In genomic region chr3:42190701-42191442, GRCh38 we compare ENCODE assay signal across 9 cellular contexts.
DNase-seq lines count a peak whose midpoint lies in the region; ATAC-seq, FAIRE-seq and TF ChIP-seq lines count a peak whose summit lies in the region.
"Had no signal": no experiment of that assay in that cellular context is flagged by ENCODE, and none has a peak within 500 bp of the region (broad histone marks: within the 10 kb centered on the region; RNA-seq: fewer than 3 reads in every experiment).

No MANE protein-coding gene starts in this region.

- no peak for TF ChIP-seq POLR2A in HepG2 (IDR thresholded peaks at IDR 0.05; ENCODE audit: insufficient read depth in 1 of 2, low read depth in 2 of 2, low read length in 2 of 2)

- H3K4me1 Mint-ChIP-seq in chondrocyte (ENCODE audit: low read depth), result peaks cover 19% of the 10 kb centered on the region

- H2AFZ ChIP-seq in HepG2 (ENCODE audit: low read length), result no peak overlapping the region

- peak overlapping the region; percentile 49 for H3K27ac Mint-ChIP-seq in chondrocyte (ENCODE audit: unreplicated experiment)

- no peaks in the 10 kb centered on the region for H3K27me3 Mint-ChIP-seq in chondrocyte (ENCODE audit: low read depth)

- peak; percentile 88 for TF ChIP-seq RAD21 in HepG2 (CRISPR knock-in tag; IDR thresholded peaks at IDR 0.05)

- no peak overlapping the region for H3K9ac ChIP-seq in HepG2 (ENCODE audit: insufficient read depth, low read depth, low read length)

- no peaks in the 10 kb centered on the region for H3K9me3 ChIP-seq in HepG2 (ENCODE audit: low read length)

- peak; percentile 28 for DNase-seq in NCI-H146 (lab: John Stamatoyannopoulos, UW)
- no peak for DNase-seq in NCI-H146 treated with DMSO at 0.1 percent for 48 hours (lab: John Stamatoyannopoulos, UW; ENCODE audit: unreplicated experiment)
- peak; percentile 54 for DNase-seq in NCI-H2107 (lab: John Stamatoyannopoulos, UW)
- DNase-seq in activated CD4-positive, alpha-beta T cell treated with anti-CD3 and anti-CD28 coated beads for 4 hours, result peak; percentile 63 to 74
- no peak for DNase-seq in chondrocyte (ENCODE audit: low spot score)
- DNase-seq in HepG2 (ENCODE audit: low spot score), result peak; percentile 55
- DNase-seq in stimulated activated CD8-positive, alpha-beta memory T cell treated with anti-CD3 and anti-CD28 coated beads, Interleukin-12 subunit alpha, Interleukin-12 subunit beta, amount 100 ng/mL, for 1 hour (ENCODE audit: low read depth), result peak; percentile 58

- H3K4me2 ChIP-seq in HepG2 (ENCODE audit: low read depth, low read length), result no peak overlapping the region

- peak; percentile 92 for TF ChIP-seq CTCF in chondrocyte (IDR thresholded peaks at IDR 0.05)
- TF ChIP-seq CTCF in HepG2 (CRISPR knock-in tag; IDR thresholded peaks at IDR 0.05), result peak; percentile 90

- no peak overlapping the region for H3K27ac ChIP-seq in HepG2 (ENCODE audit: extremely low read length, insufficient read depth, low read length)

- H3K79me2 ChIP-seq in HepG2 (ENCODE audit: insufficient read depth, low read length), result no peaks in the 10 kb centered on the region

- TF ChIP-seq EP300 in HepG2 (IDR thresholded peaks at IDR 0.05; ENCODE audit: low read depth in 2 of 2, low read length in 2 of 2), result no peak
- no peak for TF ChIP-seq EP300 in HepG2 (CRISPR knock-in tag; IDR thresholded peaks at IDR 0.05; ENCODE audit: borderline replicate concordance)

- in situ Hi-C loops in HepG2 (cut with HindIII; ENCODE audit: extremely low pct_ligation_motif_present, low pct_unique_long_range_greater_than_20kb), result loop anchor here (5.0 to 25.0 kb wide), 3 partner anchors 76 to 299 kb away; no protein-coding TSS in a partner anchor

- H3K9me3 Mint-ChIP-seq in chondrocyte (ENCODE audit: low read depth), result no peaks in the 10 kb centered on the region

- peaks cover 41 to 64% of the 10 kb centered on the region in 2 experiments for H3K36me3 ChIP-seq in HepG2 (replicated peaks in 1 of 2; ENCODE audit: control insufficient read depth in 1 of 2, insufficient read depth in 2 of 2, low read length in 2 of 2)

- CTCF ChIA-PET in HepG2 (lab: Yijun Ruan, JAX; ENCODE audit: low intra/inter-chr PET ratio, low total read pairs), result interaction anchor here (1.7 to 4.6 kb wide), 2 partner anchors 73 to 297 kb away, joined by 8 to 104 read pairs; no protein-coding TSS in a partner anchor

- intact Hi-C loops in HepG2 (cut with micrococcal nuclease; ENCODE audit: unreplicated experiment), result loop anchor here (1.0 to 5.0 kb wide), 2 partner anchors 73 to 299 kb away; no protein-coding TSS in a partner anchor

- H3K4me3 ChIP-seq in HepG2 (replicated peaks in 1 of 3; ENCODE audit: insufficient read depth in 1 of 3, low read depth in 2 of 3, low read length in 3 of 3), result no peak overlapping the region

- no peak overlapping the region for H3K4me3 Mint-ChIP-seq in chondrocyte (ENCODE audit: unreplicated experiment)

- H4K20me1 ChIP-seq in HepG2 (ENCODE audit: insufficient read depth, low read length), result peaks cover 8% of the 10 kb centered on the region; the same call in 1 of the 2 replicates

- BruUV-seq in HepG2 (replicated peaks; lab: Mats Ljungman, UMichigan), result no TSS peak

- no peaks in the 10 kb centered on the region for H3K27me3 ChIP-seq in HepG2 (ENCODE audit: control insufficient read depth in 1 of 2, insufficient read depth in 2 of 2, low read length in 2 of 2)

- POLR2A ChIA-PET in HepG2 (lab: Yijun Ruan, JAX), result interaction anchor here (0.6 to 3.5 kb wide), 8 partner anchors 11 to 74 kb away, joined by 3 to 22 read pairs (median 5); no protein-coding TSS in a partner anchor

- WGBS in HepG2 (ENCODE audit: low lambda C conversion rate), result 54% methylated on average over 11 of the region's 11 CpGs

- ATAC-seq in HepG2 (peak; percentile 90), GM21360 (IDR thresholded peaks at IDR 0.05; ENCODE audit: unreplicated experiment) (no peak)

- H3K4me1 ChIP-seq in HepG2 (ENCODE audit: insufficient read depth, low read length), result no peaks in the 10 kb centered on the region

- peaks cover 25% of the 10 kb centered on the region for H3K36me3 Mint-ChIP-seq in chondrocyte (ENCODE audit: low read depth)

- FAIRE-seq in HepG2 (lab: Jason Lieb, UNC), result peak; percentile 74
- FAIRE-seq: G401.6 had no signal

TF ChIP-seq in HepG2, 621 proteins besides CTCF, POLR2A, EP300 and RAD21 (continues in another document):
- no peak for TF ChIP-seq SMARCC2 (IDR thresholded peaks at IDR 0.05)
- TF ChIP-seq STAT5B (CRISPR knock-in tag; IDR thresholded peaks at IDR 0.05), result no peak
- peak; percentile 58; the same call in 1 of the 2 replicates for TF ChIP-seq REPIN1 (CRISPR knock-in tag; IDR thresholded peaks at IDR 0.05; ENCODE audit: borderline replicate concordance, low read depth)
- no peak for TF ChIP-seq JUND (CRISPR knock-in tag; IDR thresholded peaks at IDR 0.05)
- no peak for TF ChIP-seq ZNF33B (CRISPR knock-in tag; IDR thresholded peaks at IDR 0.05)
- TF ChIP-seq ZNF589 (CRISPR knock-in tag; conservative IDR thresholded peaks at IDR 0.05), result no peak
- TF ChIP-seq ZNF879 (CRISPR knock-in tag; IDR thresholded peaks at IDR 0.05), result no peak
- TF ChIP-seq TEAD3 (CRISPR knock-in tag; optimal IDR thresholded peaks at IDR 0.05; ENCODE audit: borderline replicate concordance), result peak; percentile 40
- TF ChIP-seq TBX2 (CRISPR knock-in tag; IDR thresholded peaks at IDR 0.05; ENCODE audit: borderline replicate concordance), result peak; percentile 42; the same call in 1 of the 2 replicates
- TF ChIP-seq SNAPC5 (CRISPR knock-in tag; IDR thresholded peaks at IDR 0.05; ENCODE audit: borderline replicate concordance), result no peak
- TF ChIP-seq KDM2A (CRISPR knock-in tag; IDR thresholded peaks at IDR 0.05; ENCODE audit: borderline replicate concordance, low read depth), result 0 out of 2 replicates have a peak, but pooled peaks have one; percentile 20
- 0 out of 2 replicates have a peak, but pooled peaks have one; percentile 55 for TF ChIP-seq ZSCAN31 (CRISPR knock-in tag; IDR thresholded peaks at IDR 0.05; ENCODE audit: low read depth)
- TF ChIP-seq, protein P1, sequence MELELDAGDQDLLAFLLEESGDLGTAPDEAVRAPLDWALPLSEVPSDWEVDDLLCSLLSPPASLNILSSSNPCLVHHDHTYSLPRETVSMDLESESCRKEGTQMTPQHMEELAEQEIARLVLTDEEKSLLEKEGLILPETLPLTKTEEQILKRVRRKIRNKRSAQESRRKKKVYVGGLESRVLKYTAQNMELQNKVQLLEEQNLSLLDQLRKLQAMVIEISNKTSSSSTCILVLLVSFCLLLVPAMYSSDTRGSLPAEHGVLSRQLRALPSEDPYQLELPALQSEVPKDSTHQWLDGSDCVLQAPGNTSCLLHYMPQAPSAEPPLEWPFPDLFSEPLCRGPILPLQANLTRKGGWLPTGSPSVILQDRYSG (CRISPR knock-in tag; IDR thresholded peaks at IDR 0.05), result no peak
- no peak for TF ChIP-seq CENPX (CRISPR knock-in tag; IDR thresholded peaks at IDR 0.05)
- TF ChIP-seq NBN (conservative IDR thresholded peaks at IDR 0.05), result no peak
- TF ChIP-seq ZNF337 (CRISPR knock-in tag; IDR thresholded peaks at IDR 0.05; ENCODE audit: borderline replicate concordance, low read depth), result no peak
- no peak for TF ChIP-seq BRD4 (CRISPR knock-in tag; IDR thresholded peaks at IDR 0.05)
- TF ChIP-seq, protein P2, sequence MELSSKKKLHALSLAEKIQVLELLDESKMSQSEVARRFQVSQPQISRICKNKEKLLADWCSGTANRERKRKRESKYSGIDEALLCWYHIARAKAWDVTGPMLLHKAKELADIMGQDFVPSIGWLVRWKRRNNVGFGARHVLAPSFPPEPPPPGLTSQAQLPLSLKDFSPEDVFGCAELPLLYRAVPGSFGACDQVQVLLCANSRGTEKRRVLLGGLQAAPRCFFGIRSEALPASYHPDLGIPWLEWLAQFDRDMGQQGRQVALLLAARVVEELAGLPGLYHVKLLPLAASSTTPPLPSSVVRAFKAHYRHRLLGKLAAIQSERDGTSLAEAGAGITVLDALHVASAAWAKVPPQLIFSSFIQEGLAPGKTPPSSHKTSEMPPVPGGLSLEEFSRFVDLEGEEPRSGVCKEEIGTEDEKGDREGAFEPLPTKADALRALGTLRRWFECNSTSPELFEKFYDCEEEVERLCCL (CRISPR knock-in tag; IDR thresholded peaks at IDR 0.05; ENCODE audit: borderline replicate concordance), result no peak
- peak; percentile 33 for TF ChIP-seq ZNF781 (CRISPR knock-in tag; IDR thresholded peaks at IDR 0.05; ENCODE audit: borderline replicate concordance, not compliant biosample characterization)
- TF ChIP-seq IKZF1 (IDR thresholded peaks at IDR 0.05), result no peak
- TF ChIP-seq CEBPG (CRISPR knock-in tag; IDR thresholded peaks at IDR 0.05), result 0 out of 2 replicates have a peak, but pooled peaks have one; percentile 6
- 0 out of 2 replicates have a peak, but pooled peaks have one; percentile 18 for TF ChIP-seq ERF (CRISPR knock-in tag; IDR thresholded peaks at IDR 0.05)
- no peak for TF ChIP-seq KMT2B (CRISPR knock-in tag; IDR thresholded peaks at IDR 0.05)
- TF ChIP-seq, protein P3, sequence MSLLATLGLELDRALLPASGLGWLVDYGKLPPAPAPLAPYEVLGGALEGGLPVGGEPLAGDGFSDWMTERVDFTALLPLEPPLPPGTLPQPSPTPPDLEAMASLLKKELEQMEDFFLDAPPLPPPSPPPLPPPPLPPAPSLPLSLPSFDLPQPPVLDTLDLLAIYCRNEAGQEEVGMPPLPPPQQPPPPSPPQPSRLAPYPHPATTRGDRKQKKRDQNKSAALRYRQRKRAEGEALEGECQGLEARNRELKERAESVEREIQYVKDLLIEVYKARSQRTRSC (CRISPR knock-in tag; IDR thresholded peaks at IDR 0.05; ENCODE audit: low read depth), result no peak
- no peak for TF ChIP-seq POGZ (CRISPR knock-in tag; IDR thresholded peaks at IDR 0.05)
- no peak for TF ChIP-seq ZNF362 (CRISPR knock-in tag; IDR thresholded peaks at IDR 0.05; ENCODE audit: borderline replicate concordance)
- TF ChIP-seq ZNF136 (CRISPR knock-in tag; IDR thresholded peaks at IDR 0.05; ENCODE audit: low read depth), result no peak

Comparison
In these comparisons a context has a peak if more than half of its experiments do, and no peak if none do; other contexts are left out.
1. DNase-seq: peak in NCI-H146 (single experiment), NCI-H2107 (single experiment), activated CD4-positive, alpha-beta T cell treated with anti-CD3 and anti-CD28 coated beads for 4 hours (2 of 2), HepG2 (single experiment) and stimulated activated CD8-positive, alpha-beta memory T cell treated with anti-CD3 and anti-CD28 coated beads, Interleukin-12 subunit alpha, Interleukin-12 subunit beta, amount 100 ng/mL, for 1 hour (single experiment); none in NCI-H146 treated with DMSO at 0.1 percent for 48 hours (single experiment) and chondrocyte (single experiment).